Comparison of ENCODE assay signal across 8 cellular contexts in genomic region chr9:127979333-127980055, GRCh38. TPM values are rescaled to one million over a fixed set of nuclear protein-coding genes. Genes with fewer than 3 reads are reported as not detected.
DNase-seq lines count a peak whose midpoint lies in the region; ATAC-seq and TF ChIP-seq lines count a peak whose summit lies in the region.

No MANE protein-coding gene starts in this region.

- no peaks in the 10 kb centered on the region for H3F3A ChIP-seq in Loucy (ENCODE audit: low read depth)

- H3K36me3 ChIP-seq in Loucy (ENCODE audit: insufficient read depth, low read length) = no peaks in the 10 kb centered on the region

- peak; percentile 67 for DNase-seq in Right ventricle myocardium superior
- no peak for DNase-seq in cardiac septum (ENCODE audit: low spot score)
- DNase-seq in activated T-helper 1 cell treated with anti-CD3 and anti-CD28 coated beads, Interleukin-12 subunit alpha, Interleukin-12 subunit beta, Interleukin-2, Interleukin-4 antibody, amounts not matched to agents 30 ng/mL and 10 ng/mL and 1 ng/mL, durations not matched to agents 14 hours and 24 hours and 36 hours (ENCODE audit: low spot score) = no peak
- DNase-seq in glomerular visceral epithelial cell (ENCODE audit: extremely low spot score) = peak; percentile 55
- DNase-seq in nucleus accumbens (lab: John Stamatoyannopoulos, UW) = peak in 53 of 56 donors; percentile 41 to 93 (median 82)
- DNase-seq in T-helper 9 cell = no peak
- no peak for DNase-seq in SKM-1 (lab: John Stamatoyannopoulos, UW; ENCODE audit: unreplicated experiment)

- intact Hi-C loops in Right ventricle myocardium superior (cut with DNase I) = no loop called here
- intact Hi-C loops in cardiac septum (cut with DNase I) = loop anchor here (2.0 kb wide), 1 partner anchor 29 kb away; no protein-coding TSS in a partner anchor
- intact Hi-C loops in activated T-helper 1 cell treated with anti-CD3 and anti-CD28 coated beads, Interleukin-12 subunit alpha, Interleukin-12 subunit beta, Interleukin-2, Interleukin-4 antibody, amounts not matched to agents 30 ng/mL and 10 ng/mL and 1 ng/mL, durations not matched to agents 14 hours and 24 hours and 36 hours (cut with micrococcal nuclease) = loop anchor here (2.0 kb wide), 1 partner anchor 37 kb away; no protein-coding TSS in a partner anchor

- H3K9me3 Mint-ChIP-seq in activated T-helper 1 cell treated with anti-CD3 and anti-CD28 coated beads, Interleukin-12 subunit alpha, Interleukin-12 subunit beta, Interleukin-2, Interleukin-4 antibody, amounts not matched to agents 30 ng/mL and 10 ng/mL and 1 ng/mL, durations not matched to agents 14 hours and 24 hours and 36 hours = no peaks in the 10 kb centered on the region

- peaks cover 59% of the 10 kb centered on the region for H3K4me1 Mint-ChIP-seq in activated T-helper 1 cell treated with anti-CD3 and anti-CD28 coated beads, Interleukin-12 subunit alpha, Interleukin-12 subunit beta, Interleukin-2, Interleukin-4 antibody, amounts not matched to agents 30 ng/mL and 10 ng/mL and 1 ng/mL, durations not matched to agents 14 hours and 24 hours and 36 hours (ENCODE audit: low read depth)

- no peaks in the 10 kb centered on the region for H3K27me3 Mint-ChIP-seq in activated T-helper 1 cell treated with anti-CD3 and anti-CD28 coated beads, Interleukin-12 subunit alpha, Interleukin-12 subunit beta, Interleukin-2, Interleukin-4 antibody, amounts not matched to agents 30 ng/mL and 10 ng/mL and 1 ng/mL, durations not matched to agents 14 hours and 24 hours and 36 hours (ENCODE audit: insufficient read depth)

- no peaks in the 10 kb centered on the region for H3K27me3 ChIP-seq in Loucy (ENCODE audit: insufficient read depth, low read length, poor library complexity, severe bottlenecking)

- no peak for TF ChIP-seq CTCF in Loucy (conservative IDR thresholded peaks at IDR 0.05; ENCODE audit: low read length)

- no peaks in the 10 kb centered on the region for H3K9me3 ChIP-seq in Loucy (ENCODE audit: insufficient read depth, low read depth, low read length)

- H3K4me3 ChIP-seq in Loucy (ENCODE audit: low read length, poor library complexity, severe bottlenecking) = peak overlapping the region; percentile 91

- peak overlapping the region; percentile 81 for H3K27ac Mint-ChIP-seq in activated T-helper 1 cell treated with anti-CD3 and anti-CD28 coated beads, Interleukin-12 subunit alpha, Interleukin-12 subunit beta, Interleukin-2, Interleukin-4 antibody, amounts not matched to agents 30 ng/mL and 10 ng/mL and 1 ng/mL, durations not matched to agents 14 hours and 24 hours and 36 hours

- H2AFZ ChIP-seq in Loucy (ENCODE audit: low read length) = no peak overlapping the region

- H3K4me2 ChIP-seq in Loucy (ENCODE audit: low read depth, low read length, poor library complexity, severe bottlenecking) = peak overlapping the region; percentile 80

- H4K20me1 ChIP-seq in Loucy (ENCODE audit: insufficient read depth, low read length, poor library complexity, severe bottlenecking) = peaks cover 49% of the 10 kb centered on the region

- no peaks in the 10 kb centered on the region for H3K9me2 ChIP-seq in Loucy (replicated peaks; ENCODE audit: low read depth, low read length)

- peak overlapping the region; percentile 80 for H3K9ac ChIP-seq in Loucy (ENCODE audit: low read depth, low read length, poor library complexity, severe bottlenecking)

- peaks cover 7% of the 10 kb centered on the region for H3K36me3 Mint-ChIP-seq in activated T-helper 1 cell treated with anti-CD3 and anti-CD28 coated beads, Interleukin-12 subunit alpha, Interleukin-12 subunit beta, Interleukin-2, Interleukin-4 antibody, amounts not matched to agents 30 ng/mL and 10 ng/mL and 1 ng/mL, durations not matched to agents 14 hours and 24 hours and 36 hours (ENCODE audit: low read depth)

- H3K79me2 ChIP-seq in Loucy (ENCODE audit: insufficient read depth, low read length) = peaks cover 64% of the 10 kb centered on the region

- H3K4me1 ChIP-seq in Loucy (ENCODE audit: insufficient read depth, low read length, poor library complexity, severe bottlenecking) = peaks cover 70% of the 10 kb centered on the region

- ATAC-seq in Right ventricle myocardium superior (ENCODE audit: poor library complexity) = peak; percentile 16

- peak overlapping the region; percentile 93 for H3K4me3 Mint-ChIP-seq in activated T-helper 1 cell treated with anti-CD3 and anti-CD28 coated beads, Interleukin-12 subunit alpha, Interleukin-12 subunit beta, Interleukin-2, Interleukin-4 antibody, amounts not matched to agents 30 ng/mL and 10 ng/mL and 1 ng/mL, durations not matched to agents 14 hours and 24 hours and 36 hours

RNA-seq across cellular contexts. Expression of gene EEIG1, which starts 1.3 kb away (rescaled TPM):
- total RNA-seq in Right ventricle myocardium superior = 21.8 TPM
- total RNA-seq in cardiac septum = 24.1 TPM
- 39.8 and 43.4 TPM in 2 replicates for total RNA-seq in activated T-helper 1 cell treated with anti-CD3 and anti-CD28 coated beads, Interleukin-12 subunit alpha, Interleukin-12 subunit beta, Interleukin-2, Interleukin-4 antibody, amounts not matched to agents 30 ng/mL and 10 ng/mL and 1 ng/mL, durations not matched to agents 14 hours and 24 hours and 36 hours

RNA-seq across cellular contexts. Expression of gene DPM2, which starts 41.8 kb away (rescaled TPM):
- total RNA-seq in Right ventricle myocardium superior (9.9 TPM), cardiac septum (14.9 TPM)
- total RNA-seq in activated T-helper 1 cell treated with anti-CD3 and anti-CD28 coated beads, Interleukin-12 subunit alpha, Interleukin-12 subunit beta, Interleukin-2, Interleukin-4 antibody, amounts not matched to agents 30 ng/mL and 10 ng/mL and 1 ng/mL, durations not matched to agents 14 hours and 24 hours and 36 hours = 62.6 and 70.2 TPM in 2 replicates

RNA-seq across cellular contexts. Expression of gene PIP5KL1, which starts 48.9 kb away (rescaled TPM):
- total RNA-seq in Right ventricle myocardium superior (0.48 TPM), cardiac septum (0.57 TPM)
- 1.1 and 1.2 TPM in 2 replicates for total RNA-seq in activated T-helper 1 cell treated with anti-CD3 and anti-CD28 coated beads, Interleukin-12 subunit alpha, Interleukin-12 subunit beta, Interleukin-2, Interleukin-4 antibody, amounts not matched to agents 30 ng/mL and 10 ng/mL and 1 ng/mL, durations not matched to agents 14 hours and 24 hours and 36 hours

Comparison
In these comparisons a context has a peak if more than half of its experiments do, and no peak if none do; other contexts are left out.
1. DNase-seq: peak in Right ventricle myocardium superior (single experiment), glomerular visceral epithelial cell (single experiment) and nucleus accumbens (53 of 56); none in cardiac septum (single experiment), activated T-helper 1 cell treated with anti-CD3 and anti-CD28 coated beads, Interleukin-12 subunit alpha, Interleukin-12 subunit beta, Interleukin-2, Interleukin-4 antibody, amounts not matched to agents 30 ng/mL and 10 ng/mL and 1 ng/mL, durations not matched to agents 14 hours and 24 hours and 36 hours (single experiment), T-helper 9 cell (single experiment) and SKM-1 (single experiment).